ENCODE assay signal across 1 cellular context in the genomic region with DNA sequence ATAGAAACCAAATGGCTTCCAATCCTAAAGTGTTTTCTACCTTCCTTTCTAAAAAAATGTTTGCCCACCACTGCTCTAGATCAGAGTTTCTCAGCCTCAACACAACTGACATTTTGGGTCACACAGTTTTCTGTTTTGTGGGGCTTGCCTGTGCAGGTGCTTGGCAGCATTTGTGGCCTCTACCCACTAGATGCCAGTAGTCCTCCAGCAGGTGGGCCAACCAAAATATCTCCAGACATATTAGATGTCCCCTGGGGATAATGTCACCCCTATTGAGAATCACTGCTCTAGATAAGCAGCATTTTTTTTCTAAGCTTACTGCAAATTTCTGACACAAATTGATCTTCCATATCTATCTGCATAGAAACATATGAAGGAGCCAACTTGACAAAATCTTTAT.
TF ChIP-seq lines count a peak whose summit lies in the region.

No MANE protein-coding gene starts in this region.

TF ChIP-seq in GM12878, 131 proteins besides CTCF, POLR2A, EP300 and RAD21 (continued from another document):
- TF ChIP-seq SUZ12 (IDR thresholded peaks at IDR 0.05; ENCODE audit: unreplicated experiment) = no peak
- no peak for TF ChIP-seq MEF2A (IDR thresholded peaks at IDR 0.05; ENCODE audit: insufficient read depth, low read depth, low read length)
